ENCODE assay signal across 16 cellular contexts in genomic region chr7:157372300-157373232, GRCh38. TPM values are rescaled to one million over a fixed set of nuclear protein-coding genes. Genes with fewer than 3 reads are reported as not detected.
DNase-seq lines count a peak whose midpoint lies in the region; ATAC-seq and TF ChIP-seq lines count a peak whose summit lies in the region.
"Had no signal": no experiment of that assay in that cellular context is flagged by ENCODE, and none has a peak within 500 bp of the region (broad histone marks: within the 10 kb centered on the region; RNA-seq: fewer than 3 reads in every experiment).

No MANE protein-coding gene starts in this region.

- H3K4me1 Mint-ChIP-seq in CD4-positive, alpha-beta memory T cell = peaks cover 39 to 67% (median 48%) of the 10 kb centered on the region in 4 donors
- H3K4me1 Mint-ChIP-seq in activated CD4-positive, alpha-beta memory T cell treated with anti-CD3 and anti-CD28 coated beads, Interleukin-2, amount 10 ng/mL, durations not matched to agents 7 days and 5 days = peaks cover 49% of the 10 kb centered on the region
- H3K4me1 Mint-ChIP-seq in naive thymus-derived CD4-positive, alpha-beta T cell = peaks cover 40 to 59% (median 53%) of the 10 kb centered on the region in 7 donors

- no peak overlapping the region for H3K27ac ChIP-seq in CD4-positive, alpha-beta memory T cell (ENCODE audit: low read depth, low read length)
- H3K27ac ChIP-seq in DND-41 (ENCODE audit: low read length) = no peak overlapping the region
- no peak overlapping the region for H3K27ac ChIP-seq in naive thymus-derived CD4-positive, alpha-beta T cell (ENCODE audit: low read depth, low read length)
- H3K27ac ChIP-seq: brain microvascular endothelial cell, dorsolateral prefrontal cortex, hepatocyte had no signal

- H3K36me3 Mint-ChIP-seq in CD4-positive, alpha-beta memory T cell = peaks cover 40 to 77% of the 10 kb centered on the region in 2 donors
- peaks cover 86% of the 10 kb centered on the region for H3K36me3 Mint-ChIP-seq in activated CD4-positive, alpha-beta memory T cell treated with anti-CD3 and anti-CD28 coated beads, Interleukin-2, amount 10 ng/mL, durations not matched to agents 7 days and 5 days (ENCODE audit: low read depth)
- peaks cover 11 to 55% (median 22%) of the 10 kb centered on the region in 5 donors for H3K36me3 Mint-ChIP-seq in naive thymus-derived CD4-positive, alpha-beta T cell

- no peak overlapping the region for H3K4me3 ChIP-seq in CD4-positive, alpha-beta memory T cell (ENCODE audit: low read length in 2 of 2)
- no peak overlapping the region for H3K4me3 ChIP-seq in DND-41 (ENCODE audit: low read depth in 1 of 2, low read length in 2 of 2)
- no peak overlapping the region for H3K4me3 ChIP-seq in naive thymus-derived CD4-positive, alpha-beta T cell (ENCODE audit: low read length)
- H3K4me3 ChIP-seq: dorsolateral prefrontal cortex, hepatocyte had no signal

- peaks cover 31% of the 10 kb centered on the region for H3K4me1 ChIP-seq in CD4-positive, alpha-beta memory T cell (ENCODE audit: insufficient read depth, low read length)
- H3K4me1 ChIP-seq in DND-41 (ENCODE audit: insufficient read depth, low read length) = no peaks in the 10 kb centered on the region
- peaks cover 0 to 23% of the 10 kb centered on the region in 2 donors for H3K4me1 ChIP-seq in naive thymus-derived CD4-positive, alpha-beta T cell (ENCODE audit: control insufficient read depth in 2 of 2, insufficient read depth in 2 of 2, low read length in 2 of 2)

- peaks cover 98% of the 10 kb centered on the region for H3K79me2 ChIP-seq in DND-41 (ENCODE audit: insufficient read depth, low read length)

- no peak overlapping the region for H3K4me2 ChIP-seq in DND-41 (ENCODE audit: insufficient read depth, low read length)
- H3K4me2 ChIP-seq: hepatocyte had no signal

- no peak for DNase-seq in CD4-positive, alpha-beta memory T cell
- DNase-seq in DND-41 (no peak), A172 (ENCODE audit: low spot score) (no peak), COLO668 (lab: John Stamatoyannopoulos, UW; ENCODE audit: unreplicated experiment) (no peak)
- no peak for DNase-seq in activated CD4-positive, alpha-beta memory T cell treated with anti-CD3 and anti-CD28 coated beads, Interleukin-2, amount 10 ng/mL, durations not matched to agents 7 days and 5 days
- DNase-seq in naive thymus-derived CD4-positive, alpha-beta T cell = no peak
- DNase-seq: activated CD4-positive, CD25-positive, alpha-beta regulatory T cell treated with anti-CD3 and anti-CD28 coated beads, Interleukin-2, amount 50 U/mL, for 72 hours; brain microvascular endothelial cell; dorsolateral prefrontal cortex; NCI-H1930; NCI-H524 treated with DMSO at 0.1 percent for 48 hours; posterior cingulate gyrus; T-cell had no signal

- peak overlapping the region in 6 of 7 donors; percentile 5 to 81 (median 40) for H3K27ac Mint-ChIP-seq in CD4-positive, alpha-beta memory T cell
- peak overlapping the region; percentile 3 for H3K27ac Mint-ChIP-seq in activated CD4-positive, alpha-beta memory T cell treated with anti-CD3 and anti-CD28 coated beads, Interleukin-2, amount 10 ng/mL, durations not matched to agents 7 days and 5 days
- peak overlapping the region in 4 of 9 donors; percentile 51 to 73 (median 68) for H3K27ac Mint-ChIP-seq in naive thymus-derived CD4-positive, alpha-beta T cell

- ATAC-seq in DND-41 (ENCODE audit: insufficient read depth, low read depth) (peak; percentile 22; the same call in 2 of the 3 replicates), GM21723 (IDR thresholded peaks at IDR 0.05; ENCODE audit: unreplicated experiment) (no peak)
- ATAC-seq in naive thymus-derived CD4-positive, alpha-beta T cell = peak; percentile 8

- TF ChIP-seq CTCF in DND-41 (IDR thresholded peaks at IDR 0.05; ENCODE audit: borderline replicate concordance, extremely low read depth, low read length, poor library complexity, severe bottlenecking) = no peak

- H3K27me3 ChIP-seq in CD4-positive, alpha-beta memory T cell (ENCODE audit: insufficient read depth, low read length) = no peaks in the 10 kb centered on the region
- H3K27me3 ChIP-seq in DND-41 (ENCODE audit: insufficient read depth, low read length, poor library complexity) = no peaks in the 10 kb centered on the region
- no peaks in the 10 kb centered on the region for H3K27me3 ChIP-seq in naive thymus-derived CD4-positive, alpha-beta T cell (ENCODE audit: control insufficient read depth in 2 of 2, insufficient read depth in 2 of 2, low read length in 2 of 2)
- H3K27me3 ChIP-seq: brain microvascular endothelial cell, dorsolateral prefrontal cortex, hepatocyte had no signal

- peaks cover 58% of the 10 kb centered on the region for H3K36me3 ChIP-seq in CD4-positive, alpha-beta memory T cell (ENCODE audit: insufficient read depth, low read length)
- H3K36me3 ChIP-seq in DND-41 (ENCODE audit: insufficient read depth, low read length) = peaks cover 94% of the 10 kb centered on the region
- H3K36me3 ChIP-seq in naive thymus-derived CD4-positive, alpha-beta T cell (ENCODE audit: control insufficient read depth in 2 of 3, insufficient read depth in 3 of 3, low read length in 3 of 3) = peaks cover 0 to 60% (median 23%) of the 10 kb centered on the region in 3 experiments

- no peaks in the 10 kb centered on the region for H3K9me3 ChIP-seq in CD4-positive, alpha-beta memory T cell (ENCODE audit: control insufficient read depth in 1 of 2, low read length in 2 of 2)
- H3K9me3 ChIP-seq in DND-41 (ENCODE audit: insufficient read depth, low read length, severe bottlenecking) = no peaks in the 10 kb centered on the region
- no peaks in the 10 kb centered on the region for H3K9me3 ChIP-seq in naive thymus-derived CD4-positive, alpha-beta T cell (ENCODE audit: control insufficient read depth in 2 of 3, low read length in 3 of 3)

- H3K4me3 Mint-ChIP-seq in CD4-positive, alpha-beta memory T cell = peak overlapping the region in 3 of 8 donors; percentile 9 to 26 (median 11)
- no peak overlapping the region for H3K4me3 Mint-ChIP-seq in activated CD4-positive, alpha-beta memory T cell treated with anti-CD3 and anti-CD28 coated beads, Interleukin-2, amount 10 ng/mL, durations not matched to agents 7 days and 5 days
- H3K4me3 Mint-ChIP-seq in naive thymus-derived CD4-positive, alpha-beta T cell = peak overlapping the region in 3 of 10 donors; percentile 4 to 54 (median 6)
- H3K4me3 Mint-ChIP-seq: stimulated activated naive CD8-positive, alpha-beta T cell treated with anti-CD3 and anti-CD28 coated beads, Interleukin-15, Interleukin-2, amounts not matched to agents 100 ng/mL and 50 ng/mL, for 24 hours had no signal

- no peaks in the 10 kb centered on the region for H3K9me3 Mint-ChIP-seq in CD4-positive, alpha-beta memory T cell
- H3K9me3 Mint-ChIP-seq in activated CD4-positive, alpha-beta memory T cell treated with anti-CD3 and anti-CD28 coated beads, Interleukin-2, amount 10 ng/mL, durations not matched to agents 7 days and 5 days = no peaks in the 10 kb centered on the region
- no peaks in the 10 kb centered on the region for H3K9me3 Mint-ChIP-seq in naive thymus-derived CD4-positive, alpha-beta T cell
- H3K9me3 Mint-ChIP-seq: stimulated activated naive CD8-positive, alpha-beta T cell treated with anti-CD3 and anti-CD28 coated beads, Interleukin-15, Interleukin-2, amounts not matched to agents 100 ng/mL and 50 ng/mL, for 24 hours; T-cell had no signal

- POLR2A ChIA-PET in CD4-positive, alpha-beta memory T cell (lab: Charles Lee; ENCODE audit: partially characterized antibody) = no interaction called here
- POLR2A ChIA-PET in activated CD4-positive, alpha-beta memory T cell treated with anti-CD3 and anti-CD28 coated beads, Interleukin-2, amount 10 ng/mL, durations not matched to agents 7 days and 5 days (lab: Charles Lee) = no interaction called here
- POLR2A ChIA-PET in naive thymus-derived CD4-positive, alpha-beta T cell (lab: Charles Lee) = no interaction called here

- intact Hi-C loops in CD4-positive, alpha-beta memory T cell (cut with micrococcal nuclease) = no loop called here
- intact Hi-C loops in naive thymus-derived CD4-positive, alpha-beta T cell (cut with micrococcal nuclease) = no loop called here

- CTCF ChIA-PET in CD4-positive, alpha-beta memory T cell (lab: Charles Lee; ENCODE audit: partially characterized antibody) = no interaction called here
- CTCF ChIA-PET in activated CD4-positive, alpha-beta memory T cell treated with anti-CD3 and anti-CD28 coated beads, Interleukin-2, amount 10 ng/mL, durations not matched to agents 7 days and 5 days (lab: Charles Lee) = no interaction called here
- CTCF ChIA-PET in naive thymus-derived CD4-positive, alpha-beta T cell (lab: Charles Lee) = interaction anchor here (0.7 kb wide), 1 partner anchor 99 kb away, joined by 3 read pairs; no protein-coding TSS in a partner anchor

- H3K9ac ChIP-seq in DND-41 (ENCODE audit: low read depth, low read length) = no peak overlapping the region

- H4K20me1 ChIP-seq in DND-41 (ENCODE audit: insufficient read depth, low read length) = peaks cover 83% of the 10 kb centered on the region

- no peaks in the 10 kb centered on the region for H3K27me3 Mint-ChIP-seq in CD4-positive, alpha-beta memory T cell
- H3K27me3 Mint-ChIP-seq in activated CD4-positive, alpha-beta memory T cell treated with anti-CD3 and anti-CD28 coated beads, Interleukin-2, amount 10 ng/mL, durations not matched to agents 7 days and 5 days = no peaks in the 10 kb centered on the region
- no peaks in the 10 kb centered on the region for H3K27me3 Mint-ChIP-seq in naive thymus-derived CD4-positive, alpha-beta T cell
- H3K27me3 Mint-ChIP-seq: stimulated activated naive CD8-positive, alpha-beta T cell treated with anti-CD3 and anti-CD28 coated beads, Interleukin-15, Interleukin-2, amounts not matched to agents 100 ng/mL and 50 ng/mL, for 24 hours; T-cell had no signal

- H2AFZ ChIP-seq in DND-41 (ENCODE audit: low read depth, low read length) = no peak overlapping the region
- H2AFZ ChIP-seq: hepatocyte had no signal

RNA-seq across cellular contexts. Expression of gene DNAJB6, which starts 35.8 kb away (rescaled TPM):
- 10 to 100 TPM; 85.6 to 90.1 TPM for total RNA-seq in CD4-positive, alpha-beta memory T cell
- polyA plus RNA-seq in CD4-positive, alpha-beta memory T cell = 100 to 1,000 TPM; 116 to 169 TPM
- 10 to 100 TPM; 85.9 to 97.1 TPM for total RNA-seq in activated CD4-positive, alpha-beta memory T cell treated with anti-CD3 and anti-CD28 coated beads, Interleukin-2, amount 10 ng/mL, durations not matched to agents 7 days and 5 days
- total RNA-seq in naive thymus-derived CD4-positive, alpha-beta T cell = 100 to 1,000 TPM in 2 of 5 experiments, 10 to 100 TPM in 3; 79.8 to 219 (median 96.0) TPM
- 100 to 1,000 TPM; 114 to 130 TPM for polyA plus RNA-seq in naive thymus-derived CD4-positive, alpha-beta T cell
- 191 and 201 TPM in 2 replicates for total RNA-seq in A172 (2014; rRNA removed; shearing (Covaris generic))
